In genomic region chr16:51440096-51440495, GRCh38 we compare ENCODE assay signal across 1 cellular context.
TF ChIP-seq lines count a peak whose summit lies in the region.

No MANE protein-coding gene starts in this region.

TF ChIP-seq in H1, 55 proteins besides CTCF, POLR2A, EP300 and RAD21 (continued from another document):
- TF ChIP-seq CEBPB (IDR thresholded peaks at IDR 0.05; ENCODE audit: low read depth, low read length), result no peak
